ENCODE assay signal across 25 cellular contexts in the genomic region with DNA sequence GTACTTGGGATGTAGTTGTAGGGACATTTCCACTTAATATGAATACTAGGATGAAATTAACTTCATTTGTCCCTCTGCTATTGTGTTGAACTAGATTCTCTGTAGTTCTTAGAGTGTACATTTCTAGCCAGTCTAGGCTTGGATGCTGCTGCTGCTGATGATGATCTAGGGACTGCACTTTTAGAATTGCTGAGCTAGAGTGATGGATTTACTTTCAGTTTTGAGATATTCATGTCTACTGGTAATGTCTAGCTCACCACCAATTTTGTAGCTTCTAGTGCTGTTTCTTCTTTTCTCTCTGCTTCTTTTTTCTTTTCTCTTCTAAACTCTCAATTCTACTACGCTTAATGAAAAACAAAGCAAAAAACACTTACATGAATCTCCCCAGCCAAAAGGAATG. TPM values are rescaled to one million over a fixed set of nuclear protein-coding genes. Genes with fewer than 3 reads are reported as not detected.
DNase-seq lines count a peak whose midpoint lies in the region; ATAC-seq lines count a peak whose summit lies in the region.
"Had no signal": no experiment of that assay in that cellular context is flagged by ENCODE, and none has a peak within 500 bp of the region (broad histone marks: within the 10 kb centered on the region; RNA-seq: fewer than 3 reads in every experiment).

No MANE protein-coding gene starts in this region.

- H3K9ac ChIP-seq in BLaER1 = no peak overlapping the region
- H3K9ac ChIP-seq: GM23248 had no signal

- no peak overlapping the region for H3K4me3 Mint-ChIP-seq in activated T-helper 17 cell treated with anti-CD3 and anti-CD28 coated beads, Interleukin-2, amount 50 U/mL, for 72 hours
- H3K4me3 Mint-ChIP-seq: CD8-positive, alpha-beta memory T cell; stimulated activated naive CD8-positive, alpha-beta T cell treated with anti-CD3 and anti-CD28 coated beads, Interleukin-15, Interleukin-2, amounts not matched to agents 100 ng/mL and 50 ng/mL, for 24 hours had no signal

- intact Hi-C loops in right cardiac atrium (cut with DNase I) = no loop called here

- DNase-seq in OCI-M1 (lab: John Stamatoyannopoulos, UW) (peak; percentile 45), iPS-NIHi7 (ENCODE audit: extremely low spot score) (no peak), right cardiac atrium (no peak)
- DNase-seq: activated CD4-positive, CD25-positive, alpha-beta regulatory T cell treated with anti-CD3 and anti-CD28 coated beads, Interleukin-2, amount 50 U/mL, for 72 hours; activated effector memory CD4-positive, alpha-beta T cell treated with Interleukin-2 at 50 U/mL for 16 hours; adrenal gland; CD8-positive, alpha-beta memory T cell; cortex of kidney; DMS53; GM23248; heart left ventricle; left ventricle myocardium inferior; NCI-H1417 treated with DMSO at 0.1 percent for 48 hours; NCI-H524 treated with DMSO at 0.1 percent for 48 hours; psoas muscle; Right ventricle myocardium superior; small intestine; transverse colon had no signal

- H3K27me3 ChIP-seq in BLaER1 (no peaks in the 10 kb centered on the region), right cardiac atrium (ENCODE audit: control insufficient read depth, insufficient read depth) (no peaks in the 10 kb centered on the region)
- H3K27me3 ChIP-seq: adrenal gland, breast epithelium, heart left ventricle, transverse colon had no signal

- H3K4me1 Mint-ChIP-seq in activated T-helper 17 cell treated with anti-CD3 and anti-CD28 coated beads, Interleukin-2, amount 50 U/mL, for 72 hours = no peaks in the 10 kb centered on the region

- H3K36me3 Mint-ChIP-seq in activated T-helper 17 cell treated with anti-CD3 and anti-CD28 coated beads, Interleukin-2, amount 50 U/mL, for 72 hours (ENCODE audit: low read depth) = peaks cover 31% of the 10 kb centered on the region

- WGBS in right cardiac atrium = 47% methylated on average over 1 of the region's 1 CpG

- H3K27me3 Mint-ChIP-seq in activated T-helper 17 cell treated with anti-CD3 and anti-CD28 coated beads, Interleukin-2, amount 50 U/mL, for 72 hours = no peaks in the 10 kb centered on the region
- H3K27me3 Mint-ChIP-seq: CD8-positive, alpha-beta memory T cell; stimulated activated naive CD8-positive, alpha-beta T cell treated with anti-CD3 and anti-CD28 coated beads, Interleukin-15, Interleukin-2, amounts not matched to agents 100 ng/mL and 50 ng/mL, for 24 hours had no signal

- H3K27ac ChIP-seq in BLaER1 (no peak overlapping the region), right cardiac atrium (ENCODE audit: low read length) (no peak overlapping the region)
- H3K27ac ChIP-seq: adrenal gland, breast epithelium, GM23248, heart left ventricle, left ventricle myocardium inferior, psoas muscle, transverse colon had no signal

- H3K4me3 ChIP-seq in BLaER1 (no peak overlapping the region), right cardiac atrium (ENCODE audit: low read length) (no peak overlapping the region)
- H3K4me3 ChIP-seq: adrenal gland, breast epithelium, GM23248, heart left ventricle, left ventricle myocardium inferior, psoas muscle, transverse colon had no signal

- no peaks in the 10 kb centered on the region for H4K20me1 ChIP-seq in BLaER1

- H3K9me3 ChIP-seq in BLaER1 (no peaks in the 10 kb centered on the region), right cardiac atrium (ENCODE audit: control insufficient read depth, low read length) (no peaks in the 10 kb centered on the region)
- H3K9me3 ChIP-seq: adrenal gland, breast epithelium, heart left ventricle, left ventricle myocardium inferior, psoas muscle, transverse colon had no signal

- no peak overlapping the region for H3K27ac Mint-ChIP-seq in activated T-helper 17 cell treated with anti-CD3 and anti-CD28 coated beads, Interleukin-2, amount 50 U/mL, for 72 hours
- H3K27ac Mint-ChIP-seq: stimulated activated naive CD8-positive, alpha-beta T cell treated with anti-CD3 and anti-CD28 coated beads, Interleukin-15, Interleukin-2, amounts not matched to agents 100 ng/mL and 50 ng/mL, for 24 hours had no signal

- ATAC-seq in GM18861 (IDR thresholded peaks at IDR 0.05; ENCODE audit: unreplicated experiment) (peak; percentile 57), HG02981 (IDR thresholded peaks at IDR 0.05; ENCODE audit: unreplicated experiment) (peak; percentile 75), right cardiac atrium (no peak), GM21786 (IDR thresholded peaks at IDR 0.05; ENCODE audit: unreplicated experiment) (no peak)
- no peak for ATAC-seq in activated T-helper 17 cell treated with anti-CD3 and anti-CD28 coated beads, Interleukin-2, amount 50 U/mL, for 72 hours (replicated peaks)
- ATAC-seq: heart left ventricle, psoas muscle had no signal

- peaks cover 11% of the 10 kb centered on the region for H3K36me3 ChIP-seq in BLaER1
- H3K36me3 ChIP-seq: adrenal gland, breast epithelium had no signal

- no peaks in the 10 kb centered on the region for H3K9me3 Mint-ChIP-seq in activated T-helper 17 cell treated with anti-CD3 and anti-CD28 coated beads, Interleukin-2, amount 50 U/mL, for 72 hours
- H3K9me3 Mint-ChIP-seq: CD8-positive, alpha-beta memory T cell; stimulated activated naive CD8-positive, alpha-beta T cell treated with anti-CD3 and anti-CD28 coated beads, Interleukin-15, Interleukin-2, amounts not matched to agents 100 ng/mL and 50 ng/mL, for 24 hours had no signal

- peak overlapping the region; percentile 8 for H3K4me2 ChIP-seq in BLaER1

- H3K4me1 ChIP-seq in BLaER1 = peaks cover 13% of the 10 kb centered on the region; the same call in 1 of the 2 replicates
- no peaks in the 10 kb centered on the region for H3K4me1 ChIP-seq in right cardiac atrium (ENCODE audit: control insufficient read depth, insufficient read depth, low read length)
- H3K4me1 ChIP-seq: breast epithelium, heart left ventricle, psoas muscle, transverse colon had no signal

RNA-seq across cellular contexts. Expression of a gene that starts 49.4 kb away (rescaled TPM):
- total RNA-seq in right cardiac atrium = 10 to 100 TPM; 35.8 to 59.2 (median 54.5) TPM
- polyA plus RNA-seq in right cardiac atrium = 66.1 TPM
- total RNA-seq in activated T-helper 17 cell treated with anti-CD3 and anti-CD28 coated beads, Interleukin-2, amount 50 U/mL, for 72 hours = 10 to 100 TPM; 21.4 to 38.4 TPM

Comparison
In these comparisons a context has a peak if more than half of its experiments do, and no peak if none do; other contexts are left out.
1. ATAC-seq: peak in GM18861 (single experiment) and HG02981 (single experiment); none in right cardiac atrium (0 of 2), activated T-helper 17 cell treated with anti-CD3 and anti-CD28 coated beads, Interleukin-2, amount 50 U/mL, for 72 hours (single experiment) and GM21786 (single experiment).